Comparison of ENCODE assay signal across 8 cellular contexts in the genomic region with DNA sequence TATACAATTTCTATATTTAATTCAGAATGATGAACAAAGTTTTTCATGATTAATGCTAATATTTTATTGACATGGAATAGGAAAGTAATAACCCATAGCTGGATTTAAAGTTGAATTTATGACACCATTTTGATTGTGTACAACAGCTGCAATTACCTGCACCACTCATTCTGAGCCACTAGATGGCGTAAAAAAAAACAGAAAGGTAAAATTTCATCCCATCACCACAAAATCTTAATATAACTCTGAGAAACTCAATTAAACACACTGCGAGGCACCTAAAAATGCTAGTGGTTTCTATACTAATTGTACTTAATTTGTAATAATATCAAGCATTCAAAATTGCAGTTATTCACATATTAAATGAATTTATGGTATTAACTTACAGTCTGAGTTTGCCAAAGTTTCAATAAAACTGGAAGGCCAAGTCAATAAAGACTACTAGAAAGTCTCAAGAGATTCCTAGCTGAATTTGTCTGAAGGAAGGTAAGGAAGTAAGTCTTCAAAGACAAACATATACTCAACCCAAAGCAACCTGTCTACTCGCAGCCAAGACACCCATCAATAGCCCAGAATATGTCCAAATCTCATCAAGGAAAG.
DNase-seq lines count a peak whose midpoint lies in the region; ATAC-seq, FAIRE-seq and TF ChIP-seq lines count a peak whose summit lies in the region.

No MANE protein-coding gene starts in this region.

- no peaks in the 10 kb centered on the region for H3K9me3 ChIP-seq in keratinocyte (ENCODE audit: control insufficient read depth, low read depth, low read length)

- TF ChIP-seq CTCF in keratinocyte (optimal IDR thresholded peaks at IDR 0.05 in 1 of 3, IDR thresholded peaks at IDR 0.05 in 1 of 3, conservative IDR thresholded peaks at IDR 0.05 in 1 of 3; ENCODE audit: extremely low read depth in 1 of 3, insufficient read depth in 2 of 3, low read length in 3 of 3): peak in 2 of 3 experiments; percentile 38 to 60

- DNase-seq in Daoy (ENCODE audit: low read depth): peak; percentile 44
- DNase-seq in KG1 (lab: John Stamatoyannopoulos, UW): peak; percentile 68
- DNase-seq in keratinocyte (ENCODE audit: low read depth, low spot score): no peak
- no peak for DNase-seq in retina
- DNase-seq in GM12891 (ENCODE audit: insufficient read length, low spot score): no peak
- no peak for DNase-seq in stimulated activated CD8-positive, alpha-beta memory T cell treated with anti-CD3 and anti-CD28 coated beads, Interleukin-4, amount 100 ng/mL, for 48 hours

- H3K4me1 ChIP-seq in keratinocyte (ENCODE audit: control insufficient read depth, extremely low read depth, insufficient read depth, low read length): peaks cover 3% of the 10 kb centered on the region

- ATAC-seq in HG03159 (IDR thresholded peaks at IDR 0.05; ENCODE audit: unreplicated experiment): no peak

- no peaks in the 10 kb centered on the region for H3K9me1 ChIP-seq in keratinocyte (ENCODE audit: control insufficient read depth, extremely low read depth, insufficient read depth, low read length)

- no peak for TF ChIP-seq POLR2A in GM12891 (IDR thresholded peaks at IDR 0.05; ENCODE audit: low read depth, low read length)

- peaks cover 0 to 4% of the 10 kb centered on the region in 2 experiments for H3K36me3 ChIP-seq in keratinocyte (ENCODE audit: control insufficient read depth in 2 of 2, extremely low read depth in 1 of 2, insufficient read depth in 2 of 2, low read length in 2 of 2)

- H2AFZ ChIP-seq in keratinocyte (ENCODE audit: control insufficient read depth, low read length): no peak overlapping the region

- H3K9ac ChIP-seq in keratinocyte (ENCODE audit: control insufficient read depth, extremely low read depth, insufficient read depth, low read length): no peak overlapping the region

- no peak overlapping the region for H3K4me3 ChIP-seq in keratinocyte (ENCODE audit: control insufficient read depth in 2 of 3, extremely low read depth in 1 of 3, insufficient read depth in 2 of 3, low read depth in 1 of 3, low read length in 3 of 3)

- H3K27me3 ChIP-seq in keratinocyte (ENCODE audit: control insufficient read depth, extremely low read depth, insufficient read depth, low read length): no peaks in the 10 kb centered on the region

- H3K27ac ChIP-seq in keratinocyte (ENCODE audit: control insufficient read depth, insufficient read depth, low read length): no peak overlapping the region

- dilution Hi-C loops in keratinocyte (cut with MboI; ENCODE audit: extremely low pct_ligation_motif_present, low sequenced_read_pairs): no loop called here

- H4K20me1 ChIP-seq in keratinocyte (ENCODE audit: control insufficient read depth, extremely low read depth, insufficient read depth, low read length): no peaks in the 10 kb centered on the region

- FAIRE-seq in TTC549 (lab: Jason Lieb, UNC) (peak; percentile 90), keratinocyte (lab: Jason Lieb, UNC) (peak; percentile 13), GM12891 (lab: Jason Lieb, UNC) (no peak)

- no peaks in the 10 kb centered on the region for H3K79me2 ChIP-seq in keratinocyte (ENCODE audit: control insufficient read depth, insufficient read depth, low read length)

- H3K4me2 ChIP-seq in keratinocyte (ENCODE audit: control insufficient read depth, extremely low read depth, insufficient read depth, low read depth, low read length): no peak overlapping the region

TF ChIP-seq in GM12891, 5 proteins besides CTCF, POLR2A, EP300 and RAD21:
- no peak for TF ChIP-seq SPI1 (IDR thresholded peaks at IDR 0.05; ENCODE audit: low read depth, low read length)
- TF ChIP-seq POLR2AphosphoS5 (IDR thresholded peaks at IDR 0.05; ENCODE audit: low read depth, low read length): no peak
- TF ChIP-seq TAF1 (IDR thresholded peaks at IDR 0.05; ENCODE audit: low read depth, low read length): no peak
- TF ChIP-seq PAX5 (IDR thresholded peaks at IDR 0.05; ENCODE audit: insufficient read depth, low read length, severe bottlenecking): no peak
- no peak for TF ChIP-seq POU2F2 (IDR thresholded peaks at IDR 0.05; ENCODE audit: low read depth, low read length)

Comparison
In these comparisons a context has a peak if more than half of its experiments do, and no peak if none do; other contexts are left out.
1. DNase-seq: peak in Daoy (single experiment) and KG1 (single experiment); none in keratinocyte (single experiment), retina (single experiment), GM12891 (single experiment) and stimulated activated CD8-positive, alpha-beta memory T cell treated with anti-CD3 and anti-CD28 coated beads, Interleukin-4, amount 100 ng/mL, for 48 hours (single experiment).